14 cellular contexts compared by ENCODE assay signal in genomic region chr12:94714378-94714777, GRCh38.
A peak's percentile ranks its signal among the peaks of the same experiment; 100 is the strongest.
DNase-seq lines count a peak whose midpoint lies in the region; ATAC-seq, FAIRE-seq and TF ChIP-seq lines count a peak whose summit lies in the region.
"Had no signal": no experiment of that assay in that cellular context is flagged by ENCODE, and none has a peak within 500 bp of the region (broad histone marks: within the 10 kb centered on the region; RNA-seq: fewer than 3 reads in every experiment).

No MANE protein-coding gene starts in this region.

- peaks cover 7% of the 10 kb centered on the region for H3K4me1 ChIP-seq in HAP-1
- H3K4me1 ChIP-seq: heart right ventricle had no signal

- TF ChIP-seq CTCF in bronchial epithelial cell (IDR thresholded peaks at IDR 0.05; ENCODE audit: insufficient read depth, low read length, severe bottlenecking) = no peak

- no peak for ATAC-seq in GM19324 (IDR thresholded peaks at IDR 0.05; ENCODE audit: low FRiP score, unreplicated experiment)

- DNase-seq in DMS 273 (lab: John Stamatoyannopoulos, UW; ENCODE audit: unreplicated experiment) (peak; percentile 93), NCI-H1694 treated with DMSO at 0.1 percent for 48 hours (lab: John Stamatoyannopoulos, UW) (peak; percentile 36), bronchial epithelial cell (ENCODE audit: low read depth) (peak; percentile 94), myocyte (ENCODE audit: low read depth) (peak; percentile 99), OCI-M1 (lab: John Stamatoyannopoulos, UW) (no peak), SW480 (ENCODE audit: low spot score) (no peak), HAP-1 (ENCODE audit: low spot score in 2 of 2) (no peak)
- DNase-seq: activated T-cell treated with anti-CD3 and anti-CD28 coated beads, Interleukin-2, amount 50 U/mL, for 72 hours; cerebellar nuclear complex; heart right ventricle; NCI-H1105; PC-9; spleen had no signal

- FAIRE-seq in bronchial epithelial cell (lab: Jason Lieb, UNC) = peak; percentile 75

- H3K36me3 ChIP-seq in bronchial epithelial cell (ENCODE audit: control insufficient read depth, insufficient read depth, low read length) (no peaks in the 10 kb centered on the region), HAP-1 (replicated peaks) (no peaks in the 10 kb centered on the region)
- H3K36me3 ChIP-seq: heart right ventricle, spleen had no signal

- no peak overlapping the region for H3K4me3 ChIP-seq in bronchial epithelial cell (ENCODE audit: low read depth, low read length)
- H3K4me3 ChIP-seq in HAP-1 = no peak overlapping the region
- H3K4me3 ChIP-seq: heart right ventricle, PC-9, spleen had no signal

- in situ Hi-C loops in HAP-1 (cut with MboI; ENCODE audit: low sequenced_read_pairs) = no loop called here

- no peaks in the 10 kb centered on the region for H3K9me3 ChIP-seq in HAP-1
- H3K9me3 ChIP-seq: heart right ventricle, spleen had no signal

- no peaks in the 10 kb centered on the region for H3K27me3 ChIP-seq in bronchial epithelial cell (ENCODE audit: control insufficient read depth, insufficient read depth, low read length)
- no peaks in the 10 kb centered on the region for H3K27me3 ChIP-seq in HAP-1 (ENCODE audit: low read depth)
- H3K27me3 ChIP-seq: heart right ventricle, spleen had no signal

Comparison
In these comparisons a context has a peak if more than half of its experiments do, and no peak if none do; other contexts are left out.
1. DNase-seq: peak in DMS 273 (single experiment), NCI-H1694 treated with DMSO at 0.1 percent for 48 hours (single experiment), bronchial epithelial cell (single experiment) and myocyte (single experiment); none in OCI-M1 (single experiment), SW480 (single experiment) and HAP-1 (0 of 2).